14 cellular contexts compared by ENCODE assay signal in the genomic region with DNA sequence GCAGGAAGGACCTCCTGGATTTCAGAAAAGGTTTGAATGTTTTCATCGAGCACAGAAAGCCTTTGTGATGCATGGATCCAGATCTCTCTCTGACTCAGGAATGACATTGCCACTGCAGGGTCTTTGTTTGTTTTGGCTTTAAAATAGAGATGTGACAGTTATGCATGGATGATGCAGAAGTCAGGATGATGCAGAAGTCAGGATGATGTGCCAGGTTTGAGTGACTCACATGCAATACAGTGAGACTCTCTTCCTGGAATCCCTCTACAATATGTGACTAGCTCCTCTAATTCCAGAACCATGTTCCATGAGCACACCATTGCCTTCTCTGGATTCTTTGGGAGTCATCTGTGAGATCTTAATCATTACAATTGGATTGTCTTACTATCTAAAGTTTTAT.
DNase-seq lines count a peak whose midpoint lies in the region; ATAC-seq and TF ChIP-seq lines count a peak whose summit lies in the region.
"Had no signal": no experiment of that assay in that cellular context is flagged by ENCODE, and none has a peak within 500 bp of the region (broad histone marks: within the 10 kb centered on the region; RNA-seq: fewer than 3 reads in every experiment).

No MANE protein-coding gene starts in this region.

- ATAC-seq in RWPE2 (ENCODE audit: low read depth) (peak; percentile 78), lower lobe of right lung (no peak), mucosa of descending colon (no peak)

- H3K4me1 ChIP-seq in RWPE2 (ENCODE audit: insufficient read depth, poor library complexity, severe bottlenecking) (peaks cover 6% of the 10 kb centered on the region), fibroblast of lung (ENCODE audit: control insufficient read depth, extremely low read depth, insufficient read depth, low read length) (no peaks in the 10 kb centered on the region), lower lobe of right lung (no peaks in the 10 kb centered on the region), mucosa of descending colon (ENCODE audit: low read depth) (no peaks in the 10 kb centered on the region)

- no peak overlapping the region for H3K27ac ChIP-seq in RWPE2 (ENCODE audit: poor library complexity, severe bottlenecking)
- no peak overlapping the region for H3K27ac ChIP-seq in fibroblast of lung (ENCODE audit: insufficient read depth, low read length)
- H3K27ac ChIP-seq in lower lobe of right lung: no peak overlapping the region
- H3K27ac ChIP-seq: SK-N-MC, WERI-Rb-1 had no signal

- no peaks in the 10 kb centered on the region for H3K9me3 ChIP-seq in RWPE2 (ENCODE audit: severe bottlenecking)
- no peaks in the 10 kb centered on the region for H3K9me3 ChIP-seq in fibroblast of lung (ENCODE audit: control insufficient read depth, insufficient read depth, low read depth, low read length)
- no peaks in the 10 kb centered on the region for H3K9me3 ChIP-seq in lower lobe of right lung
- no peaks in the 10 kb centered on the region for H3K9me3 ChIP-seq in mucosa of descending colon

- H3K9ac ChIP-seq in fibroblast of lung (ENCODE audit: insufficient read depth, low read length): no peak overlapping the region

- no peak overlapping the region for H2AFZ ChIP-seq in fibroblast of lung (ENCODE audit: low read length)

- no peaks in the 10 kb centered on the region for H3K36me3 ChIP-seq in RWPE2 (ENCODE audit: low read depth)
- H3K36me3 ChIP-seq in fibroblast of lung (ENCODE audit: control insufficient read depth, insufficient read depth, low read length): no peaks in the 10 kb centered on the region
- no peaks in the 10 kb centered on the region for H3K36me3 ChIP-seq in lower lobe of right lung
- no peaks in the 10 kb centered on the region for H3K36me3 ChIP-seq in mucosa of descending colon (ENCODE audit: low read depth)
- H3K36me3 ChIP-seq: WERI-Rb-1 had no signal

- intact Hi-C loops in lower lobe of right lung (cut with DNase I): no loop called here
- intact Hi-C loops in mucosa of descending colon (cut with DNase I, micrococcal nuclease): no loop called here

- H3K27me3 ChIP-seq in RWPE2 (ENCODE audit: insufficient read depth, poor library complexity, severe bottlenecking) (no peaks in the 10 kb centered on the region), fibroblast of lung (ENCODE audit: control insufficient read depth, insufficient read depth, low read length) (no peaks in the 10 kb centered on the region), lower lobe of right lung (ENCODE audit: low read depth) (no peaks in the 10 kb centered on the region)

- no peak for TF ChIP-seq CTCF in HFFc6 (IDR thresholded peaks at IDR 0.05)
- no peak for TF ChIP-seq CTCF in RWPE2 (IDR thresholded peaks at IDR 0.05; ENCODE audit: poor library complexity, severe bottlenecking)
- no peak for TF ChIP-seq CTCF in fibroblast of lung (conservative IDR thresholded peaks at IDR 0.05 in 1 of 2, IDR thresholded peaks at IDR 0.05 in 1 of 2; ENCODE audit: low read depth in 1 of 2, low read length in 2 of 2)
- no peak for TF ChIP-seq CTCF in lower lobe of right lung (IDR thresholded peaks at IDR 0.05)
- TF ChIP-seq CTCF in mucosa of descending colon (IDR thresholded peaks at IDR 0.05): no peak

- H3K4me2 ChIP-seq in fibroblast of lung (ENCODE audit: extremely low read depth, insufficient read depth, low read length): no peak overlapping the region

- H3K27me3 Mint-ChIP-seq in HFFc6 (ENCODE audit: insufficient read depth): peaks cover 2% of the 10 kb centered on the region; the same call in 1 of the 2 replicates

- 0 out of 2 replicates have a peak, but pooled peaks cover 7% of the 10 kb centered on the region for H3K4me1 Mint-ChIP-seq in HFFc6 (ENCODE audit: low read depth)

- H3K27ac Mint-ChIP-seq in HFFc6: no peak overlapping the region

- H3K4me3 ChIP-seq in RWPE2 (ENCODE audit: severe bottlenecking): no peak overlapping the region
- no peak overlapping the region for H3K4me3 ChIP-seq in fibroblast of lung (replicated peaks in 1 of 4; ENCODE audit: control extremely low read depth in 1 of 4, insufficient read depth in 1 of 4, low read depth in 3 of 4, low read length in 4 of 4)
- no peak overlapping the region for H3K4me3 ChIP-seq in lower lobe of right lung
- no peak overlapping the region for H3K4me3 ChIP-seq in mucosa of descending colon
- H3K4me3 ChIP-seq: SK-N-MC had no signal

- H3K4me3 Mint-ChIP-seq in HFFc6: no peak overlapping the region

- H3K36me3 Mint-ChIP-seq in HFFc6 (ENCODE audit: low read depth): no peaks in the 10 kb centered on the region

- no peaks in the 10 kb centered on the region for H4K20me1 ChIP-seq in fibroblast of lung (ENCODE audit: control insufficient read depth, extremely low read depth, insufficient read depth, low read length)

- DNase-seq in AG08395 (ENCODE audit: low spot score): peak; percentile 82
- DNase-seq in HFFc6: peak; percentile 7
- no peak for DNase-seq in RWPE2 (ENCODE audit: low spot score)
- peak; percentile 29 to 64 for DNase-seq in fibroblast of lung (ENCODE audit: low read depth in 2 of 2)
- DNase-seq in activated T-cell treated with anti-CD3 and anti-CD28 coated beads, Interleukin-2, amount 50 U/mL, for 1 hour: no peak
- DNase-seq in stimulated activated CD4-positive, alpha-beta T cell treated with anti-CD3 and anti-CD28 coated beads, Interleukin-4, amount 100 ng/mL, for 1 hour: no peak
- no peak for DNase-seq in lower lobe of right lung
- no peak for DNase-seq in mucosa of descending colon
- DNase-seq: effector CD8-positive, alpha-beta T cell; GOT3; small intestine; stimulated activated naive CD4-positive, alpha-beta T cell treated with Interleukin-2 at 50 U/mL for 16 hours; WERI-Rb-1 had no signal

- no peaks in the 10 kb centered on the region for H3K79me2 ChIP-seq in fibroblast of lung (ENCODE audit: control insufficient read depth, insufficient read depth, low read length)

- H3K9me3 Mint-ChIP-seq in HFFc6: peaks cover 29% of the 10 kb centered on the region

Comparison
In these comparisons a context has a peak if more than half of its experiments do, and no peak if none do; other contexts are left out.
1. DNase-seq: peak in AG08395 (single experiment), HFFc6 (single experiment) and fibroblast of lung (2 of 2); none in RWPE2 (single experiment), activated T-cell treated with anti-CD3 and anti-CD28 coated beads, Interleukin-2, amount 50 U/mL, for 1 hour (single experiment), stimulated activated CD4-positive, alpha-beta T cell treated with anti-CD3 and anti-CD28 coated beads, Interleukin-4, amount 100 ng/mL, for 1 hour (single experiment), lower lobe of right lung (single experiment) and mucosa of descending colon (0 of 3).